In the genomic region with DNA sequence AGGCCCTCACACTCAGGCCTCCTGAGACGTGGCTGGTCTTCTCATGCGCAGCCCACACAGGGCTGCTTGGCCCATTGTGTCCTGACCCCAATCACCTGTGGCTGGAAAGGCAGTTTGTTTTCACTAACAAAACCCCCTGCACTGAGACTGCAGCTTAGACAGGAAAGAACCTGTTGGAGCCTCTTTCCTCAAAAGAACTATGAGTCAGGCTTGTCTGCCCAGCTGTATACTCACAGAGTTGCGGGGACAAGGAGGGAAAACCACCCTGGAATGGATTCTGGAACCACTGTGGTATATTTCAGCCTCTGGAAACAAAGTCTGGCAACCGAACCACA, we compare ENCODE assay signal across 1 cellular context.
TF ChIP-seq lines count a peak whose summit lies in the region.

No MANE protein-coding gene starts in this region.

TF ChIP-seq in H1, 55 proteins besides CTCF, POLR2A, EP300 and RAD21 (continued from another document):
- TF ChIP-seq, protein P1, sequence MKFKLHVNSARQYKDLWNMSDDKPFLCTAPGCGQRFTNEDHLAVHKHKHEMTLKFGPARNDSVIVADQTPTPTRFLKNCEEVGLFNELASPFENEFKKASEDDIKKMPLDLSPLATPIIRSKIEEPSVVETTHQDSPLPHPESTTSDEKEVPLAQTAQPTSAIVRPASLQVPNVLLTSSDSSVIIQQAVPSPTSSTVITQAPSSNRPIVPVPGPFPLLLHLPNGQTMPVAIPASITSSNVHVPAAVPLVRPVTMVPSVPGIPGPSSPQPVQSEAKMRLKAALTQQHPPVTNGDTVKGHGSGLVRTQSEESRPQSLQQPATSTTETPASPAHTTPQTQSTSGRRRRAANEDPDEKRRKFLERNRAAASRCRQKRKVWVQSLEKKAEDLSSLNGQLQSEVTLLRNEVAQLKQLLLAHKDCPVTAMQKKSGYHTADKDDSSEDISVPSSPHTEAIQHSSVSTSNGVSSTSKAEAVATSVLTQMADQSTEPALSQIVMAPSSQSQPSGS (IDR thresholded peaks at IDR 0.05; ENCODE audit: low read length): no peak
- TF ChIP-seq TBP (IDR thresholded peaks at IDR 0.05; ENCODE audit: low read depth, low read length) (no peak), TAF1 (IDR thresholded peaks at IDR 0.05; ENCODE audit: low read depth, low read length) (0 out of 2 replicates have a peak, but pooled peaks have one; percentile 14), TEAD4 (IDR thresholded peaks at IDR 0.05; ENCODE audit: low read depth, low read length) (no peak)
